In genomic region chr10:103367782-103368518, GRCh38 we compare ENCODE assay signal across 8 cellular contexts. TPM values are rescaled to one million over a fixed set of nuclear protein-coding genes. Genes with fewer than 3 reads are reported as not detected.
DNase-seq lines count a peak whose midpoint lies in the region; ATAC-seq and TF ChIP-seq lines count a peak whose summit lies in the region.

Gene TAF5 (plus strand): TSS chr10:103367976. CDS start chr10:103367990, 14 bp downstream.

- H3K4me1 Mint-ChIP-seq in activated naive CD4-positive, alpha-beta T cell treated with anti-CD3 and anti-CD28 coated beads, Interleukin-2, amount 10 ng/mL, durations not matched to agents 7 days and 5 days, result peaks cover 28% of the 10 kb centered on the region

- H3K27me3 ChIP-seq in gastroesophageal sphincter (no peaks in the 10 kb centered on the region), neutrophil (no peaks in the 10 kb centered on the region)

- H3K27ac ChIP-seq in SK-N-MC (peak within 1 kb of the TSS; percentile 62; the same call in 1 of the 2 replicates), gastroesophageal sphincter (peak within 1 kb of the TSS; percentile 64 to 93 (median 91)), neutrophil (peak within 1 kb of the TSS; percentile 84), substantia nigra (ENCODE audit: low read depth, low read length, poor library complexity, severe bottlenecking) (peak within 1 kb of the TSS; percentile 84)

- peak within 1 kb of the TSS; percentile 80 for H3K9ac ChIP-seq in SK-N-MC (ENCODE audit: insufficient read length)

- DNase-seq in NCI-H1048 (lab: John Stamatoyannopoulos, UW), result peak; percentile 64
- peak; percentile 76 for DNase-seq in SK-N-MC (ENCODE audit: low read depth, low spot score)
- peak; percentile 94 for DNase-seq in activated naive CD4-positive, alpha-beta T cell treated with anti-CD3 and anti-CD28 coated beads, Interleukin-2, amount 10 ng/mL, durations not matched to agents 7 days and 5 days
- peak; percentile 35 to 93 (median 85) for DNase-seq in substantia nigra (lab: John Stamatoyannopoulos, UW)

- H3K9me3 Mint-ChIP-seq in activated naive CD4-positive, alpha-beta T cell treated with anti-CD3 and anti-CD28 coated beads, Interleukin-2, amount 10 ng/mL, durations not matched to agents 7 days and 5 days, result no peaks in the 10 kb centered on the region

- peaks cover 8% of the 10 kb centered on the region for H3K36me3 Mint-ChIP-seq in activated naive CD4-positive, alpha-beta T cell treated with anti-CD3 and anti-CD28 coated beads, Interleukin-2, amount 10 ng/mL, durations not matched to agents 7 days and 5 days

- no peak for TF ChIP-seq EP300 in gastroesophageal sphincter (IDR thresholded peaks at IDR 0.05)

- 0 to 3% methylated on average over 3 to 4 of the region's 81 CpGs for WGBS in gastroesophageal sphincter (ENCODE audit: low coverage in 1 of 2), 2 donors

- ATAC-seq in HG02588 (IDR thresholded peaks at IDR 0.05; ENCODE audit: unreplicated experiment), result peak; percentile 47
- peak; percentile 87 for ATAC-seq in gastroesophageal sphincter

- no peaks in the 10 kb centered on the region for H3K9me3 ChIP-seq in SK-N-MC (ENCODE audit: low read depth, low read length)
- no peaks in the 10 kb centered on the region for H3K9me3 ChIP-seq in gastroesophageal sphincter
- no peaks in the 10 kb centered on the region for H3K9me3 ChIP-seq in neutrophil

- no peaks in the 10 kb centered on the region for H3K27me3 Mint-ChIP-seq in activated naive CD4-positive, alpha-beta T cell treated with anti-CD3 and anti-CD28 coated beads, Interleukin-2, amount 10 ng/mL, durations not matched to agents 7 days and 5 days

- TF ChIP-seq POLR2A in gastroesophageal sphincter (IDR thresholded peaks at IDR 0.05), result peak; percentile 77 to 86

- peak within 1 kb of the TSS; percentile 86 for H3K4me3 Mint-ChIP-seq in activated naive CD4-positive, alpha-beta T cell treated with anti-CD3 and anti-CD28 coated beads, Interleukin-2, amount 10 ng/mL, durations not matched to agents 7 days and 5 days

- H3K27ac Mint-ChIP-seq in activated naive CD4-positive, alpha-beta T cell treated with anti-CD3 and anti-CD28 coated beads, Interleukin-2, amount 10 ng/mL, durations not matched to agents 7 days and 5 days, result peak within 1 kb of the TSS; percentile 94

- H3K36me3 ChIP-seq in SK-N-MC (ENCODE audit: insufficient read depth, low read length) (no peaks in the 10 kb centered on the region), gastroesophageal sphincter (no peaks in the 10 kb centered on the region), neutrophil (no peaks in the 10 kb centered on the region)

- H3K4me1 ChIP-seq in gastroesophageal sphincter (peaks cover 0 to 28% (median 0%) of the 10 kb centered on the region in 3 donors), neutrophil (ENCODE audit: control insufficient read depth in 1 of 2, insufficient read depth in 1 of 2, low read depth in 1 of 2, low read length in 1 of 2) (peaks cover 15 to 25% of the 10 kb centered on the region in 2 experiments)

- peak within 1 kb of the TSS; percentile 87 for H3K4me3 ChIP-seq in GM08714 (ENCODE audit: low read length)
- peak within 1 kb of the TSS; percentile 79 for H3K4me3 ChIP-seq in SK-N-MC
- H3K4me3 ChIP-seq in gastroesophageal sphincter, result peak within 1 kb of the TSS; percentile 76 to 79
- H3K4me3 ChIP-seq in neutrophil (ENCODE audit: low read depth in 1 of 2, low read length in 1 of 2), result peak within 1 kb of the TSS; percentile 91 to 93

- CTCF ChIA-PET in activated naive CD4-positive, alpha-beta T cell treated with anti-CD3 and anti-CD28 coated beads, Interleukin-2, amount 10 ng/mL, durations not matched to agents 7 days and 5 days (lab: Charles Lee), result interaction anchor here (0.6 to 1.6 kb wide), 5 partner anchors 11 to 450 kb away, joined by 3 to 5 read pairs (median 4); partner anchors contain the start of genes ATP5MK, CNNM2 and PCGF6

- peak in 3 of 4 experiments; percentile 7 to 34 (median 29) for TF ChIP-seq CTCF in gastroesophageal sphincter (IDR thresholded peaks at IDR 0.05)
- TF ChIP-seq CTCF in neutrophil (IDR thresholded peaks at IDR 0.05), result peak; percentile 41

RNA-seq across cellular contexts. Expression of gene TAF5, which starts in this region (rescaled TPM):
- 1 to 10 TPM; 4.0 to 6.7 (median 4.3) TPM for total RNA-seq in gastroesophageal sphincter

Comparison
In these comparisons a context has a peak if more than half of its experiments do, and no peak if none do; other contexts are left out.
1. Peak in every context shown above with its lines: DNase-seq, ATAC-seq, H3K4me3 ChIP-seq and H3K27ac ChIP-seq.